In genomic region chr2:190509895-190510294, GRCh38 we compare ENCODE assay signal across 7 cellular contexts. TPM values are rescaled to one million over a fixed set of nuclear protein-coding genes. Genes with fewer than 3 reads are reported as not detected.
DNase-seq lines count a peak whose midpoint lies in the region; ATAC-seq and TF ChIP-seq lines count a peak whose summit lies in the region.
"Not testable (repeated sequence)": the region's sequence is repeated elsewhere in the genome, so short reads cannot be mapped to it uniquely, and the experiment has no call there.

No MANE protein-coding gene starts in this region.

- H3K4me3 Mint-ChIP-seq in T-helper 17 cell; activated T-cell treated with anti-CD3 and anti-CD28 coated beads, Interleukin-2, amount 50 U/mL, for 24 hours; central memory CD8-positive, alpha-beta T cell; stimulated activated effector memory CD8-positive, alpha-beta T cell treated with anti-CD3 and anti-CD28 coated beads, Interleukin-12 subunit alpha, Interleukin-12 subunit beta, amount 100 ng/mL, for 72 hours: not testable (repeated sequence)

- intact Hi-C loops in left colon (cut with DNase I, micrococcal nuclease): loop anchor here in 1 of 2 donors (10.0 kb wide), 2 partner anchors 125 to 425 kb away; no protein-coding TSS in a partner anchor

- not testable (repeated sequence) for H3K9me3 Mint-ChIP-seq in activated T-cell treated with anti-CD3 and anti-CD28 coated beads, Interleukin-2, amount 50 U/mL, for 24 hours; central memory CD8-positive, alpha-beta T cell; stimulated activated effector memory CD8-positive, alpha-beta T cell treated with anti-CD3 and anti-CD28 coated beads, Interleukin-12 subunit alpha, Interleukin-12 subunit beta, amount 100 ng/mL, for 72 hours

- not testable (repeated sequence) for H3K4me1 Mint-ChIP-seq in T-helper 17 cell; central memory CD8-positive, alpha-beta T cell; stimulated activated effector memory CD8-positive, alpha-beta T cell treated with anti-CD3 and anti-CD28 coated beads, Interleukin-12 subunit alpha, Interleukin-12 subunit beta, amount 100 ng/mL, for 72 hours
- H3K4me1 Mint-ChIP-seq in activated T-cell treated with anti-CD3 and anti-CD28 coated beads, Interleukin-2, amount 50 U/mL, for 24 hours (ENCODE audit: low read depth): peaks cover 16% of the 10 kb centered on the region

- CTCF ChIA-PET in HEK293 (lab: Yijun Ruan, JAX): interaction anchor here (0.7 to 2.0 kb wide), 2 partner anchors 127 to 314 kb away, joined by 3 to 7 read pairs; no protein-coding TSS in a partner anchor

- not testable (repeated sequence) for H3K4me1 ChIP-seq in HEK293 (ENCODE audit: control insufficient read depth, insufficient read depth, low read length)

- H3K4me3 ChIP-seq in HEK293 (ENCODE audit: low read depth, low read length): not testable (repeated sequence)

- peak overlapping the region; percentile 56 for H3K27ac ChIP-seq in C4-2B
- not testable (repeated sequence) for H3K27ac ChIP-seq in HEK293 (ENCODE audit: extremely low read depth, low read depth, low read length)

- TF ChIP-seq CTCF in C4-2B (conservative IDR thresholded peaks at IDR 0.05): not testable (repeated sequence)
- TF ChIP-seq CTCF in HEK293 (tag by site-specific recombination; IDR thresholded peaks at IDR 0.05): 0 out of 2 replicates have a peak, but pooled peaks have one; percentile 29

- H3K27ac Mint-ChIP-seq in T-helper 17 cell: peak overlapping the region; percentile 53
- H3K27ac Mint-ChIP-seq in activated T-cell treated with anti-CD3 and anti-CD28 coated beads, Interleukin-2, amount 50 U/mL, for 24 hours: peak overlapping the region; percentile 9
- peak overlapping the region; percentile 32 for H3K27ac Mint-ChIP-seq in central memory CD8-positive, alpha-beta T cell (ENCODE audit: low read depth)
- H3K27ac Mint-ChIP-seq in stimulated activated effector memory CD8-positive, alpha-beta T cell treated with anti-CD3 and anti-CD28 coated beads, Interleukin-12 subunit alpha, Interleukin-12 subunit beta, amount 100 ng/mL, for 72 hours: peak overlapping the region; percentile 34

- DNase-seq in T-helper 17 cell; activated T-cell treated with anti-CD3 and anti-CD28 coated beads, Interleukin-2, amount 50 U/mL, for 24 hours; central memory CD8-positive, alpha-beta T cell (ENCODE audit: low spot score in 2 of 2); stimulated activated effector memory CD8-positive, alpha-beta T cell treated with anti-CD3 and anti-CD28 coated beads, Interleukin-12 subunit alpha, Interleukin-12 subunit beta, amount 100 ng/mL, for 72 hours (ENCODE audit: low spot score in 2 of 2): not testable (repeated sequence)
- DNase-seq in left colon: peak in 1 of 2 donors; percentile 26

- H3K9me3 ChIP-seq in HEK293 (ENCODE audit: control insufficient read depth, insufficient read depth, low read depth, low read length); T-helper 17 cell (ENCODE audit: control insufficient read depth, low read length, poor library complexity, severe bottlenecking): not testable (repeated sequence)

- H3K36me3 ChIP-seq in HEK293 (ENCODE audit: control insufficient read depth in 2 of 2, insufficient read depth in 1 of 2, low read length in 2 of 2): peaks cover 0 to 26% of the 10 kb centered on the region in 2 experiments; a peak in 2 of 3 replicates

- ATAC-seq in T-helper 17 cell; central memory CD8-positive, alpha-beta T cell (replicated peaks; ENCODE audit: extremely low read depth, poor library complexity, severe bottlenecking); stimulated activated effector memory CD8-positive, alpha-beta T cell treated with anti-CD3 and anti-CD28 coated beads, Interleukin-12 subunit alpha, Interleukin-12 subunit beta, amount 100 ng/mL, for 72 hours: not testable (repeated sequence)
- ATAC-seq in left colon: peak; percentile 78

- not testable (repeated sequence) for H3K36me3 Mint-ChIP-seq in T-helper 17 cell (ENCODE audit: low read depth)
- peaks cover 81% of the 10 kb centered on the region for H3K36me3 Mint-ChIP-seq in activated T-cell treated with anti-CD3 and anti-CD28 coated beads, Interleukin-2, amount 50 U/mL, for 24 hours (ENCODE audit: low read depth)
- H3K36me3 Mint-ChIP-seq in central memory CD8-positive, alpha-beta T cell (ENCODE audit: insufficient read depth): peaks cover 24% of the 10 kb centered on the region
- H3K36me3 Mint-ChIP-seq in stimulated activated effector memory CD8-positive, alpha-beta T cell treated with anti-CD3 and anti-CD28 coated beads, Interleukin-12 subunit alpha, Interleukin-12 subunit beta, amount 100 ng/mL, for 72 hours: peaks cover 89% of the 10 kb centered on the region

- H3K27me3 Mint-ChIP-seq in T-helper 17 cell; activated T-cell treated with anti-CD3 and anti-CD28 coated beads, Interleukin-2, amount 50 U/mL, for 24 hours; central memory CD8-positive, alpha-beta T cell: not testable (repeated sequence)

- POLR2A ChIA-PET in HEK293 (lab: Yijun Ruan, JAX): not testable (repeated sequence)

TF ChIP-seq in HEK293, 187 proteins besides CTCF, POLR2A, EP300 and RAD21:
- TF ChIP-seq, protein P1, sequence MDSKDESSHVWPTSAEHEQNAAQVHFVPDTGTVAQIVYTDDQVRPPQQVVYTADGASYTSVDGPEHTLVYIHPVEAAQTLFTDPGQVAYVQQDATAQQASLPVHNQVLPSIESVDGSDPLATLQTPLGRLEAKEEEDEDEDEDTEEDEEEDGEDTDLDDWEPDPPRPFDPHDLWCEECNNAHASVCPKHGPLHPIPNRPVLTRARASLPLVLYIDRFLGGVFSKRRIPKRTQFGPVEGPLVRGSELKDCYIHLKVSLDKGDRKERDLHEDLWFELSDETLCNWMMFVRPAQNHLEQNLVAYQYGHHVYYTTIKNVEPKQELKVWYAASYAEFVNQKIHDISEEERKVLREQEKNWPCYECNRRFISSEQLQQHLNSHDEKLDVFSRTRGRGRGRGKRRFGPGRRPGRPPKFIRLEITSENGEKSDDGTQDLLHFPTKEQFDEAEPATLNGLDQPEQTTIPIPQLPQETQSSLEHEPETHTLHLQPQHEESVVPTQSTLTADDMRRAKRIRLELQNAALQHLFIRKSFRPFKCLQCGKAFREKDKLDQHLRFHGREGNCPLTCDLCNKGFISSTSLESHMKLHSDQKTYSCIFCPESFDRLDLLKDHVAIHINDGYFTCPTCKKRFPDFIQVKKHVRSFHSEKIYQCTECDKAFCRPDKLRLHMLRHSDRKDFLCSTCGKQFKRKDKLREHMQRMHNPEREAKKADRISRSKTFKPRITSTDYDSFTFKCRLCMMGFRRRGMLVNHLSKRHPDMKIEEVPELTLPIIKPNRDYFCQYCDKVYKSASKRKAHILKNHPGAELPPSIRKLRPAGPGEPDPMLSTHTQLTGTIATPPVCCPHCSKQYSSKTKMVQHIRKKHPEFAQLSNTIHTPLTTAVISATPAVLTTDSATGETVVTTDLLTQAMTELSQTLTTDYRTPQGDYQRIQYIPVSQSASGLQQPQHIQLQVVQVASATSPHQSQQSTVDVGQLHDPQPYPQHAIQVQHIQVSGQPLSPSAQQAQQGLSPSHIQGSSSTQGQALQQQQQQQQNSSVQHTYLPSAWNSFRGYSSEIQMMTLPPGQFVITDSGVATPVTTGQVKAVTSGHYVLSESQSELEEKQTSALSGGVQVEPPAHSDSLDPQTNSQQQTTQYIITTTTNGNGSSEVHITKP (tag by site-specific recombination; IDR thresholded peaks at IDR 0.05): peak; percentile 68
- TF ChIP-seq OSR2 (tag by site-specific recombination; IDR thresholded peaks at IDR 0.05) (0 out of 2 replicates have a peak, but pooled peaks have one; percentile 12), FEZF1 (tag by site-specific recombination; IDR thresholded peaks at IDR 0.05) (peak; percentile 56), ZNF843 (tag by site-specific recombination; IDR thresholded peaks at IDR 0.05) (peak; percentile 52; the same call in 1 of the 2 replicates), ZXDB (tag by site-specific recombination; IDR thresholded peaks at IDR 0.05) (peak; percentile 49)
- TF ChIP-seq, protein P2, sequence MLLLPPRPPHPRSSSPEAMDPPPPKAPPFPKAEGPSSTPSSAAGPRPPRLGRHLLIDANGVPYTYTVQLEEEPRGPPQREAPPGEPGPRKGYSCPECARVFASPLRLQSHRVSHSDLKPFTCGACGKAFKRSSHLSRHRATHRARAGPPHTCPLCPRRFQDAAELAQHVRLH (tag by site-specific recombination; IDR thresholded peaks at IDR 0.05): 0 out of 2 replicates have a peak, but pooled peaks have one; percentile 20

RNA-seq across cellular contexts. Expression of gene NEMP2, which starts 24.6 kb away (rescaled TPM):
- total RNA-seq in T-helper 17 cell: 10 to 100 TPM; 12.7 to 15.1 TPM
- total RNA-seq in left colon: 1 to 10 TPM; 2.6 to 3.1 TPM
